ENCODE assay signal across 19 cellular contexts in the genomic region with DNA sequence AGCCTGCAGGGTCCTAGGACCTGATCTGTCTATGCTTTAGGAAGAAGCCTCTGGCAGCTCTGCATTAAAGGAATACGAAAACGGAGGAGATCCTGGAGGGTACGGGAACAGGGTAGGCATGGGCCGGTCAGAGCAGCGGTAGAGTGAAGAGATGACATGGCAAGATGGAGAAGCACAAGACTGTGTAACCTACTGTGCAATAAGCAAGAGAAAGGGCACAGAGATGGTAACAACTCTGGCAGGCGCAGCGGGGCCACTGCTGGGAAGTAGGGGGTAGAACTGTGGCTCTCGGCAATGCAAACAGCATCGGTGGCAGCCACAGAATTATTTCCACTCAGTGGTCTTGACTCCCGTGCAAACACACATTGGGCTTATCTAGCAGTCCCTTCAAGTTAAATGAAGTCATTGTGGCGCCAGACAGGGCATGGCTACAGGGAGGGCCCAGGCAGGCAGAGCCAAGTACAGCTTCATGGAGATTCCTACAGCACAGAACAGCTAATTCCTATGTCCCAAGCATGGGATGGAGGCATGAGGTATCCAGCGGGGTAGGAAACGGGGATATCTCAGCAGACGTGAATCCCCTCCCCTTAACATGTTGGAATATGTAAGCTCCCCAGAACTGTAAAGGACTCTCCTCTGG. TPM values are rescaled to one million over a fixed set of nuclear protein-coding genes. Genes with fewer than 3 reads are reported as not detected.
DNase-seq lines count a peak whose midpoint lies in the region; ATAC-seq, FAIRE-seq and TF ChIP-seq lines count a peak whose summit lies in the region.
"Had no signal": no experiment of that assay in that cellular context is flagged by ENCODE, and none has a peak within 500 bp of the region (broad histone marks: within the 10 kb centered on the region; RNA-seq: fewer than 3 reads in every experiment).

No MANE protein-coding gene starts in this region.

- no peak for FAIRE-seq in pancreas (lab: Jason Lieb, UNC)
- FAIRE-seq: GM12892, H54 had no signal

- TF ChIP-seq POLR2A in erythroblast (IDR thresholded peaks at IDR 0.05; ENCODE audit: low read length), result no peak

- no peaks in the 10 kb centered on the region for H3K27me3 ChIP-seq in CD4-positive, alpha-beta T cell (ENCODE audit: control insufficient read depth, insufficient read depth, low read length)
- H3K27me3 ChIP-seq in pancreas, result no peaks in the 10 kb centered on the region
- H3K27me3 ChIP-seq: BE2C had no signal

- WGBS in pancreas, 2 donors, result 91% methylated on average over 14 of the region's 14 CpGs

- H3K4me3 Mint-ChIP-seq in CD4-positive, alpha-beta T cell, result no peak overlapping the region
- H3K4me3 Mint-ChIP-seq: CD8-positive, alpha-beta memory T cell; HFFc6 had no signal

- ATAC-seq in CD4-positive, alpha-beta T cell (ENCODE audit: poor library complexity), result no peak
- peak in 3 of 4 donors; percentile 10 to 17 (median 16) for ATAC-seq in pancreas
- no peak for ATAC-seq in GM21381 (IDR thresholded peaks at IDR 0.05; ENCODE audit: unreplicated experiment)

- H3K4me1 Mint-ChIP-seq in CD4-positive, alpha-beta T cell (ENCODE audit: low read depth), result no peaks in the 10 kb centered on the region

- POLR2A ChIA-PET in CD4-positive, alpha-beta T cell (lab: Charles Lee), result no interaction called here

- in situ Hi-C loops in GM13977 (cut with MboI; ENCODE audit: low pct_unique_long_range_greater_than_20kb, low sequenced_read_pairs, unreplicated experiment), result loop anchor here (25.0 kb wide), 1 partner anchor 301 kb away; a partner anchor contains a TSS

- DNase-seq in CD4-positive, alpha-beta T cell, result no peak
- DNase-seq in GM13977 (ENCODE audit: low spot score) (peak; percentile 3), erythroblast (lab: John Stamatoyannopoulos, UW) (peak; percentile 7 to 19), pancreas (peak in 1 of 6 donors; percentile 7), RKO (ENCODE audit: low spot score) (no peak), nucleus accumbens (lab: John Stamatoyannopoulos, UW) (no peak)
- DNase-seq: BE2C; CD8-positive, alpha-beta memory T cell; GDM1; HFFc6; Kasumi-1; NCI-H1105; NCI-H187; NCI-H69 had no signal

- H3K36me3 ChIP-seq in pancreas, result peaks cover 6 to 76% (median 39%) of the 10 kb centered on the region in 3 donors

- intact Hi-C loops in CD4-positive, alpha-beta T cell (cut with DNase I, micrococcal nuclease), result no loop called here
- intact Hi-C loops in pancreas (cut with DNase I), result no loop called here

- peaks cover 0 to 2% (median 0%) of the 10 kb centered on the region in 3 donors for H3K4me1 ChIP-seq in pancreas
- H3K4me1 ChIP-seq: BE2C had no signal

- H3K4me3 ChIP-seq in pancreas, result no peak overlapping the region

- peaks cover 52% of the 10 kb centered on the region for H3K36me3 Mint-ChIP-seq in CD4-positive, alpha-beta T cell (ENCODE audit: low read depth)

- peak overlapping the region; percentile 13 for H3K27ac Mint-ChIP-seq in CD4-positive, alpha-beta T cell
- H3K27ac Mint-ChIP-seq: HFFc6 had no signal

- no peaks in the 10 kb centered on the region for H3K27me3 Mint-ChIP-seq in CD4-positive, alpha-beta T cell
- H3K27me3 Mint-ChIP-seq: CD8-positive, alpha-beta memory T cell had no signal

- CTCF ChIA-PET in CD4-positive, alpha-beta T cell (lab: Charles Lee), result no interaction called here

- H3K9me3 ChIP-seq in CD4-positive, alpha-beta T cell (ENCODE audit: control insufficient read depth, low read length), result no peaks in the 10 kb centered on the region
- no peaks in the 10 kb centered on the region for H3K9me3 ChIP-seq in pancreas
- H3K9me3 ChIP-seq: BE2C had no signal

- TF ChIP-seq CTCF in CD4-positive, alpha-beta T cell (IDR thresholded peaks at IDR 0.05), result no peak
- no peak for TF ChIP-seq CTCF in GM13977 (IDR thresholded peaks at IDR 0.05; ENCODE audit: extremely low read depth, insufficient read depth, missing control alignments)
- TF ChIP-seq CTCF in pancreas (IDR thresholded peaks at IDR 0.05), result no peak

- H3K27ac ChIP-seq in CD4-positive, alpha-beta T cell (ENCODE audit: low read depth, low read length), result no peak overlapping the region
- no peak overlapping the region for H3K27ac ChIP-seq in pancreas

- H3K9me3 Mint-ChIP-seq in CD4-positive, alpha-beta T cell, result no peaks in the 10 kb centered on the region
- H3K9me3 Mint-ChIP-seq: HFFc6 had no signal

RNA-seq across cellular contexts. Expression of a gene that starts 28.8 kb away (rescaled TPM):
- 10 to 100 TPM; 86.4 to 87.7 TPM for total RNA-seq in CD4-positive, alpha-beta T cell
- 1 to 10 TPM; 3.7 to 6.1 (median 4.6) TPM for total RNA-seq in pancreas
- 1 to 10 TPM; 4.0 to 4.2 TPM for polyA plus RNA-seq in pancreas

RNA-seq across cellular contexts. Expression of a gene that starts 32.3 kb away (rescaled TPM):
- not detected for total RNA-seq in CD4-positive, alpha-beta T cell
- total RNA-seq in pancreas, result under 1 TPM in 2 of 6 donors, not detected in 4; 0.04 to 0.09 TPM
- polyA plus RNA-seq in pancreas, result under 1 TPM; 0.04 to 0.07 TPM
- total RNA-seq: CD8-positive, alpha-beta memory T cell; HFFc6; RPMI7951 had no signal
- polyA plus RNA-seq: AG04450 had no signal

Comparison
In these comparisons a context has a peak if more than half of its experiments do, and no peak if none do; other contexts are left out.
1. ATAC-seq: peak in pancreas (3 of 4); none in CD4-positive, alpha-beta T cell (single experiment) and GM21381 (single experiment).
2. DNase-seq: peak in GM13977 (single experiment) and erythroblast (2 of 2); none in CD4-positive, alpha-beta T cell (0 of 10), RKO (single experiment) and nucleus accumbens (0 of 56).
3. RNA of a gene that starts 28.8 kb away (total RNA-seq): 86.4 to 87.7 TPM in CD4-positive, alpha-beta T cell; 3.7 to 6.1 TPM in pancreas; every median in the first group is over 10 times any median in the second.